ENCODE assay signal across 20 cellular contexts in genomic region chr9:72453797-72454196, GRCh38.
A peak's percentile ranks its signal among the peaks of the same experiment; 100 is the strongest.
DNase-seq lines count a peak whose midpoint lies in the region; ATAC-seq, FAIRE-seq and TF ChIP-seq lines count a peak whose summit lies in the region.
"Had no signal": no experiment of that assay in that cellular context is flagged by ENCODE, and none has a peak within 500 bp of the region (broad histone marks: within the 10 kb centered on the region; RNA-seq: fewer than 3 reads in every experiment).

No MANE protein-coding gene starts in this region.

- H2BK15ac ChIP-seq in H1 (ENCODE audit: low read length) = no peak overlapping the region

- peak overlapping the region; percentile 54 for H4K91ac ChIP-seq in H1 (replicated peaks; ENCODE audit: insufficient read length, low read length)

- intact Hi-C loops in right lobe of liver (cut with DNase I) = no loop called here

- FAIRE-seq in H1 (lab: Jason Lieb, UNC) = no peak
- FAIRE-seq: A204.1 had no signal

- H3K27ac ChIP-seq in 22Rv1 (peak overlapping the region; percentile 88), HUES48 (ENCODE audit: low read depth, low read length) (peak overlapping the region; percentile 94), H1 (ENCODE audit: low read depth, low read length) (no peak overlapping the region), right lobe of liver (no peak overlapping the region)

- H3K27me3 ChIP-seq in HUES48 (ENCODE audit: control insufficient read depth, insufficient read depth, low read length) = no peaks in the 10 kb centered on the region
- H3K27me3 ChIP-seq in H1 (replicated peaks in 1 of 4; ENCODE audit: control insufficient read depth in 3 of 4, extremely low read depth in 1 of 4, insufficient read depth in 3 of 4, low read length in 3 of 4) = no peaks in the 10 kb centered on the region
- no peaks in the 10 kb centered on the region for H3K27me3 ChIP-seq in right lobe of liver

- no peaks in the 10 kb centered on the region for H4K20me1 ChIP-seq in H1 (replicated peaks in 1 of 2; ENCODE audit: control insufficient read depth in 1 of 2, insufficient read depth in 2 of 2, low read length in 2 of 2)

- H3K36me3 ChIP-seq in HUES48 (ENCODE audit: control insufficient read depth, insufficient read depth, low read length) = no peaks in the 10 kb centered on the region
- H3K36me3 ChIP-seq in H1 (ENCODE audit: control insufficient read depth in 2 of 4, insufficient read depth in 4 of 4, low read length in 3 of 4) = no peaks in the 10 kb centered on the region
- H3K36me3 ChIP-seq in right lobe of liver = no peaks in the 10 kb centered on the region

- H2BK12ac ChIP-seq in H1 (ENCODE audit: low read depth, low read length) = no peak overlapping the region

- no peak overlapping the region for H2AK5ac ChIP-seq in H1 (ENCODE audit: low read depth, low read length)

- no peak overlapping the region; the same call in 1 of the 2 replicates for H3K18ac ChIP-seq in H1 (ENCODE audit: extremely low read depth, low read length)

- peaks cover 25% of the 10 kb centered on the region for H3K4me1 ChIP-seq in HUES48 (ENCODE audit: control insufficient read depth, insufficient read depth, low read length)
- peaks cover 0 to 5% (median 4%) of the 10 kb centered on the region in 4 experiments; a peak in 3 of 7 replicates for H3K4me1 ChIP-seq in H1 (replicated peaks in 1 of 4; ENCODE audit: control insufficient read depth in 3 of 4, insufficient read depth in 4 of 4, low read length in 3 of 4)
- H3K4me1 ChIP-seq in right lobe of liver = peaks cover 0 to 25% (median 3%) of the 10 kb centered on the region in 4 donors

- H4K5ac ChIP-seq in H1 (ENCODE audit: insufficient read length, low read depth, low read length) = peak overlapping the region; percentile 51

- ATAC-seq in right lobe of liver = peak; percentile 45 to 77 (median 46)
- no peak for ATAC-seq in GM21825 (IDR thresholded peaks at IDR 0.05; ENCODE audit: unreplicated experiment)
- ATAC-seq in GM19455 (IDR thresholded peaks at IDR 0.05; ENCODE audit: unreplicated experiment) = no peak

- H3K4me3 ChIP-seq in HUES48 (ENCODE audit: low read depth, low read length) = no peak overlapping the region
- no peak overlapping the region for H3K4me3 ChIP-seq in H1 (ENCODE audit: extremely low read depth in 1 of 4, insufficient read depth in 2 of 4, low read depth in 3 of 4, low read length in 4 of 4)
- H3K4me3 ChIP-seq in right lobe of liver = no peak overlapping the region

- CTCF ChIA-PET in H1 (lab: Charles Lee; ENCODE audit: partially characterized antibody) = no interaction called here

- no peak overlapping the region for H2AFZ ChIP-seq in H1 (ENCODE audit: low read length)

- no peak for TF ChIP-seq EP300 in H1 (IDR thresholded peaks at IDR 0.05; ENCODE audit: borderline replicate concordance in 1 of 2, low read depth in 2 of 2, low read length in 2 of 2)

- H2BK120ac ChIP-seq in H1 (replicated peaks; ENCODE audit: low read depth, low read length) = no peak overlapping the region

- H3K79me2 ChIP-seq in H1 (ENCODE audit: control insufficient read depth in 1 of 2, insufficient read depth in 2 of 2, low read length in 2 of 2) = no peaks in the 10 kb centered on the region

- H3K9me3 ChIP-seq in HUES48 (ENCODE audit: control insufficient read depth, insufficient read depth, low read length) (no peaks in the 10 kb centered on the region), H1 (ENCODE audit: insufficient read depth in 2 of 2, low read depth in 1 of 2, low read length in 1 of 2) (no peaks in the 10 kb centered on the region), right lobe of liver (no peaks in the 10 kb centered on the region)
- H3K9me3 ChIP-seq: SK-N-SH had no signal

- no peak overlapping the region for H4K8ac ChIP-seq in H1 (ENCODE audit: extremely low read depth, insufficient read depth, low read length)

- POLR2A ChIA-PET in H1 (lab: Charles Lee; ENCODE audit: partially characterized antibody) = interaction anchor here (1.3 kb wide), 1 partner anchor 88 kb away, joined by 5 read pairs; no protein-coding TSS in a partner anchor

- TF ChIP-seq CTCF in 22Rv1 (IDR thresholded peaks at IDR 0.05) (no peak), H1 (IDR thresholded peaks at IDR 0.05; ENCODE audit: control extremely low read depth in 1 of 3, insufficient read depth in 1 of 3, low read depth in 1 of 3, low read length in 3 of 3) (no peak), right lobe of liver (IDR thresholded peaks at IDR 0.05) (no peak)

- no peak for TF ChIP-seq POLR2A in H1 (IDR thresholded peaks at IDR 0.05; ENCODE audit: control extremely low read depth in 1 of 2, low read depth in 2 of 2, low read length in 2 of 2)
- no peak for TF ChIP-seq POLR2A in right lobe of liver (IDR thresholded peaks at IDR 0.05)

- H2BK5ac ChIP-seq in H1 (ENCODE audit: low read depth, low read length) = no peak overlapping the region

- H3K56ac ChIP-seq in H1 (replicated peaks; ENCODE audit: insufficient read length, low read depth, low read length) = no peak overlapping the region

- no peak for TF ChIP-seq RAD21 in H1 (IDR thresholded peaks at IDR 0.05 in 1 of 2, conservative IDR thresholded peaks at IDR 0.05 in 1 of 2; ENCODE audit: low read depth in 2 of 2, low read length in 2 of 2)

- 85% methylated on average over 3 of the region's 3 CpGs; no CpG with 5 or more reads in 1 of the 2 experiments for WGBS in H1 (ENCODE audit: extremely low coverage in 1 of 2, insufficient coverage in 1 of 2, insufficient read length in 1 of 2, insufficient replicate concordance in 2 of 2, low coverage in 1 of 2, low lambda C conversion rate in 2 of 2, missing lambda C conversion rate in 1 of 2), 2 experiments
- WGBS in right lobe of liver (ENCODE audit: insufficient coverage, low coverage, low lambda C conversion rate, missing lambda C conversion rate) = 58% methylated on average over 3 of the region's 3 CpGs

- H2BK20ac ChIP-seq in H1 (ENCODE audit: low read length) = no peak overlapping the region

- H3K4ac ChIP-seq in H1 (replicated peaks; ENCODE audit: insufficient read length, low read depth, low read length) = no peak overlapping the region

- H3K14ac ChIP-seq in H1 (ENCODE audit: insufficient read length) = no peak overlapping the region

- no peak overlapping the region for H3K4me2 ChIP-seq in H1 (ENCODE audit: insufficient read depth in 1 of 2, low read depth in 2 of 2, low read length in 2 of 2)
- H3K4me2 ChIP-seq: SK-N-SH had no signal

- H3K9ac ChIP-seq in HUES48 (ENCODE audit: low read depth, low read length) (no peak overlapping the region), H1 (replicated peaks in 1 of 4; ENCODE audit: extremely low read depth in 1 of 4, low read depth in 3 of 4, low read length in 3 of 4) (no peak overlapping the region)
- H3K9ac ChIP-seq: SK-N-SH had no signal

- no peaks in the 10 kb centered on the region for H3K23me2 ChIP-seq in H1 (ENCODE audit: low read depth, low read length)

- no peaks in the 10 kb centered on the region for H3K79me1 ChIP-seq in H1 (ENCODE audit: low read depth, low read length)

- DNase-seq in H1 (ENCODE audit: low read depth in 1 of 2, low spot score in 2 of 2) (no peak), right lobe of liver (no peak), NCI-H345 (lab: John Stamatoyannopoulos, UW) (no peak), T1000 (lab: John Stamatoyannopoulos, UW) (no peak)
- DNase-seq: EL, GF-D8, KBM-7, MM.1S, NCI-H1048, NCI-H1417 treated with DMSO at 0.1 percent for 48 hours, NCI-H187, NCI-H510A, NCI-H748 treated with DMSO at 0.1 percent for 48 hours, SIG-M5, SK-N-SH had no signal

- no peak overlapping the region for H3K23ac ChIP-seq in H1 (ENCODE audit: insufficient read length)

TF ChIP-seq in H1, 55 proteins besides CTCF, POLR2A, EP300 and RAD21:
- TF ChIP-seq CEBPB (IDR thresholded peaks at IDR 0.05; ENCODE audit: low read depth, low read length) (no peak), TAF1 (IDR thresholded peaks at IDR 0.05; ENCODE audit: low read depth, low read length) (no peak), ASH2L (IDR thresholded peaks at IDR 0.05; ENCODE audit: low read length) (no peak), CTBP2 (IDR thresholded peaks at IDR 0.05; ENCODE audit: borderline replicate concordance, insufficient read depth, insufficient read length, low read length) (no peak), HDAC6 (IDR thresholded peaks at IDR 0.05; ENCODE audit: low read depth, low read length) (no peak), SIN3A (conservative IDR thresholded peaks at IDR 0.05 in 1 of 2, IDR thresholded peaks at IDR 0.05 in 1 of 2; ENCODE audit: low read depth in 1 of 2, low read length in 2 of 2) (no peak), USF2 (IDR thresholded peaks at IDR 0.05; ENCODE audit: low read length) (no peak), TBP (IDR thresholded peaks at IDR 0.05; ENCODE audit: low read depth, low read length) (no peak), RBBP5 (IDR thresholded peaks at IDR 0.05; ENCODE audit: borderline replicate concordance, low read depth, low read length) (no peak), CHD1 (IDR thresholded peaks at IDR 0.05; ENCODE audit: low read depth, low read length) (no peak), TCF12 (IDR thresholded peaks at IDR 0.05; ENCODE audit: low read depth, low read length) (no peak), GTF2F1 (IDR thresholded peaks at IDR 0.05; ENCODE audit: borderline replicate concordance, low read depth, low read length) (no peak), HDAC2 (IDR thresholded peaks at IDR 0.05; ENCODE audit: borderline replicate concordance in 1 of 2, low read depth in 2 of 2, low read length in 2 of 2) (no peak), RNF2 (IDR thresholded peaks at IDR 0.05; ENCODE audit: borderline replicate concordance, low read depth, low read length, missing control alignments, poor library complexity, severe bottlenecking) (no peak), E2F6 (IDR thresholded peaks at IDR 0.05) (no peak)

Comparison
In these comparisons a context has a peak if more than half of its experiments do, and no peak if none do; other contexts are left out.
1. H3K27ac ChIP-seq: peak in 22Rv1 (single experiment) and HUES48 (single experiment); none in H1 (single experiment) and right lobe of liver (0 of 3).
2. ATAC-seq: peak in right lobe of liver (4 of 4); none in GM21825 (single experiment) and GM19455 (single experiment).